Comparison of ENCODE assay signal across 1 cellular context in genomic region chr1:45303582-45304310, GRCh38.
TF ChIP-seq lines count a peak whose summit lies in the region.

No MANE protein-coding gene starts in this region.

TF ChIP-seq in HepG2, 621 proteins besides CTCF, POLR2A, EP300 and RAD21 (continued from another document and continues in another):
- no peak for TF ChIP-seq GLMP (CRISPR knock-in tag; IDR thresholded peaks at IDR 0.05; ENCODE audit: borderline replicate concordance)
- 0 out of 2 replicates have a peak, but pooled peaks have one; percentile 61 for TF ChIP-seq BRCA1 (CRISPR knock-in tag; IDR thresholded peaks at IDR 0.05)
- no peak for TF ChIP-seq ZNF124 (CRISPR knock-in tag; IDR thresholded peaks at IDR 0.05)
- TF ChIP-seq ZBTB37 (CRISPR knock-in tag; IDR thresholded peaks at IDR 0.05), result no peak
- TF ChIP-seq GMEB2 (CRISPR knock-in tag; IDR thresholded peaks at IDR 0.05; ENCODE audit: low read depth), result no peak
- TF ChIP-seq RAD51 (IDR thresholded peaks at IDR 0.05; ENCODE audit: borderline replicate concordance), result no peak
- peak; percentile 95 for TF ChIP-seq RBFOX2 (IDR thresholded peaks at IDR 0.05; ENCODE audit: low read depth, low read length)
- TF ChIP-seq ZSCAN29 (CRISPR knock-in tag; conservative IDR thresholded peaks at IDR 0.05), result no peak
- TF ChIP-seq DNMT1 (CRISPR knock-in tag; IDR thresholded peaks at IDR 0.05), result peak; percentile 25; the same call in 1 of the 2 replicates
- peak; percentile 80; the same call in 1 of the 2 replicates for TF ChIP-seq ZFP1 (CRISPR knock-in tag; IDR thresholded peaks at IDR 0.05)
- no peak for TF ChIP-seq SKIL (CRISPR knock-in tag; IDR thresholded peaks at IDR 0.05; ENCODE audit: borderline replicate concordance)
- no peak for TF ChIP-seq ZSCAN20 (CRISPR knock-in tag; IDR thresholded peaks at IDR 0.05; ENCODE audit: borderline replicate concordance)
- TF ChIP-seq ZNF18 (CRISPR knock-in tag; IDR thresholded peaks at IDR 0.05; ENCODE audit: insufficient replicate concordance), result peak; percentile 49
- TF ChIP-seq ZUFSP (CRISPR knock-in tag; IDR thresholded peaks at IDR 0.05; ENCODE audit: borderline replicate concordance), result no peak
- peak; percentile 87 for TF ChIP-seq AGO2 (optimal IDR thresholded peaks at IDR 0.05; ENCODE audit: low read depth, low read length)
- no peak for TF ChIP-seq ZNF75D (CRISPR knock-in tag; IDR thresholded peaks at IDR 0.05; ENCODE audit: borderline replicate concordance)
- TF ChIP-seq NFIC (IDR thresholded peaks at IDR 0.05; ENCODE audit: low read length), result no peak
- no peak for TF ChIP-seq ZNF17 (CRISPR knock-in tag; IDR thresholded peaks at IDR 0.05)
- peak; percentile 89 for TF ChIP-seq RXRA (CRISPR knock-in tag; IDR thresholded peaks at IDR 0.05)
- peak; percentile 80; the same call in 1 of the 2 replicates for TF ChIP-seq ZNF784 (CRISPR knock-in tag; IDR thresholded peaks at IDR 0.05; ENCODE audit: borderline replicate concordance)
- TF ChIP-seq ZFP91 (CRISPR knock-in tag; IDR thresholded peaks at IDR 0.05; ENCODE audit: borderline replicate concordance), result peak; percentile 86
- no peak; the same call in 1 of the 2 replicates for TF ChIP-seq SIX4 (CRISPR knock-in tag; IDR thresholded peaks at IDR 0.05)
- no peak for TF ChIP-seq RFX3 (CRISPR knock-in tag; IDR thresholded peaks at IDR 0.05)
- peak; percentile 71; the same call in 1 of the 2 replicates for TF ChIP-seq ZBTB26 (CRISPR knock-in tag; IDR thresholded peaks at IDR 0.05; ENCODE audit: borderline replicate concordance)
- no peak for TF ChIP-seq ZNF737 (CRISPR knock-in tag; IDR thresholded peaks at IDR 0.05; ENCODE audit: borderline replicate concordance)
- no peak for TF ChIP-seq MBNL3 (CRISPR knock-in tag; conservative IDR thresholded peaks at IDR 0.05)
- peak; percentile 65; the same call in 1 of the 2 replicates for TF ChIP-seq ZNF580 (CRISPR knock-in tag; IDR thresholded peaks at IDR 0.05; ENCODE audit: borderline replicate concordance, low read depth)
- no peak; the same call in 1 of the 2 replicates for TF ChIP-seq CAMTA2 (CRISPR knock-in tag; IDR thresholded peaks at IDR 0.05; ENCODE audit: borderline replicate concordance)
- TF ChIP-seq FOXK2 (IDR thresholded peaks at IDR 0.05), result no peak
- TF ChIP-seq JARID2 (CRISPR knock-in tag; IDR thresholded peaks at IDR 0.05; ENCODE audit: insufficient replicate concordance), result no peak
- no peak for TF ChIP-seq ONECUT2 (CRISPR knock-in tag; IDR thresholded peaks at IDR 0.05)
- TF ChIP-seq TMF1 (CRISPR knock-in tag; IDR thresholded peaks at IDR 0.05; ENCODE audit: low read depth), result peak; percentile 79
- TF ChIP-seq GABPA (IDR thresholded peaks at IDR 0.05; ENCODE audit: low read depth, low read length), result peak; percentile 63
- peak; percentile 89 for TF ChIP-seq GABPA (CRISPR knock-in tag; IDR thresholded peaks at IDR 0.05; ENCODE audit: low read depth)
- no peak for TF ChIP-seq ZNF550 (CRISPR knock-in tag; IDR thresholded peaks at IDR 0.05; ENCODE audit: borderline replicate concordance)
- peak; percentile 34 for TF ChIP-seq ZNF883 (CRISPR knock-in tag; IDR thresholded peaks at IDR 0.05; ENCODE audit: not compliant biosample characterization)
- peak; percentile 84 for TF ChIP-seq THAP11 (CRISPR knock-in tag; IDR thresholded peaks at IDR 0.05)
- TF ChIP-seq MLLT10 (CRISPR knock-in tag; IDR thresholded peaks at IDR 0.05), result no peak
- TF ChIP-seq PLSCR1 (CRISPR knock-in tag; IDR thresholded peaks at IDR 0.05; ENCODE audit: borderline replicate concordance), result no peak
- peak; percentile 57 for TF ChIP-seq NKX3-1 (CRISPR knock-in tag; IDR thresholded peaks at IDR 0.05)
- TF ChIP-seq ZMAT3 (CRISPR knock-in tag; conservative IDR thresholded peaks at IDR 0.05), result no peak
- TF ChIP-seq TEAD3 (CRISPR knock-in tag; optimal IDR thresholded peaks at IDR 0.05; ENCODE audit: borderline replicate concordance), result peak; percentile 71
- TF ChIP-seq SMAD9 (CRISPR knock-in tag; IDR thresholded peaks at IDR 0.05), result peak; percentile 36; the same call in 1 of the 2 replicates
- no peak for TF ChIP-seq DBP (CRISPR knock-in tag; IDR thresholded peaks at IDR 0.05; ENCODE audit: not compliant biosample characterization)
- no peak; the same call in 1 of the 2 replicates for TF ChIP-seq GATAD2A (CRISPR knock-in tag; IDR thresholded peaks at IDR 0.05)
- TF ChIP-seq SAP130 (CRISPR knock-in tag; IDR thresholded peaks at IDR 0.05; ENCODE audit: low read depth), result peak; percentile 87
- TF ChIP-seq ZNF205 (CRISPR knock-in tag; IDR thresholded peaks at IDR 0.05), result peak; percentile 86; the same call in 1 of the 2 replicates
- no peak for TF ChIP-seq PAWR (CRISPR knock-in tag; IDR thresholded peaks at IDR 0.05; ENCODE audit: borderline replicate concordance)
